9 cellular contexts compared by ENCODE assay signal in genomic region chr4:170589597-170590191, GRCh38.
DNase-seq lines count a peak whose midpoint lies in the region; ATAC-seq and TF ChIP-seq lines count a peak whose summit lies in the region.
"Had no signal": no experiment of that assay in that cellular context is flagged by ENCODE, and none has a peak within 500 bp of the region (broad histone marks: within the 10 kb centered on the region; RNA-seq: fewer than 3 reads in every experiment).

No MANE protein-coding gene starts in this region.

- no peaks in the 10 kb centered on the region for H3K4me1 ChIP-seq in Panc1 (ENCODE audit: control insufficient read depth, insufficient read depth, low read length)

- intact Hi-C loops in Panc1 (cut with micrococcal nuclease; ENCODE audit: unreplicated experiment): loop anchor here (10.0 kb wide), 1 partner anchor 265 kb away; no protein-coding TSS in a partner anchor

- H3K27me3 Mint-ChIP-seq in activated naive CD8-positive, alpha-beta T cell treated with anti-CD3 and anti-CD28 coated beads, Interleukin-2, amount 50 U/mL, for 24 hours: no peaks in the 10 kb centered on the region

- no peak overlapping the region for H3K27ac Mint-ChIP-seq in activated naive CD8-positive, alpha-beta T cell treated with anti-CD3 and anti-CD28 coated beads, Interleukin-2, amount 50 U/mL, for 24 hours

- no peak overlapping the region for H3K4me3 ChIP-seq in Panc1 (ENCODE audit: low read depth in 2 of 2, low read length in 2 of 2)

- no peaks in the 10 kb centered on the region for H3K36me3 ChIP-seq in Panc1 (ENCODE audit: control insufficient read depth, insufficient read depth, low read length)

- H3K4me3 Mint-ChIP-seq in activated naive CD8-positive, alpha-beta T cell treated with anti-CD3 and anti-CD28 coated beads, Interleukin-2, amount 50 U/mL, for 24 hours: no peak overlapping the region

- POLR2A ChIA-PET in Panc1 (lab: Charles Lee): no interaction called here

- no peaks in the 10 kb centered on the region for H3K9me3 ChIP-seq in Panc1 (ENCODE audit: control insufficient read depth, insufficient read depth, low read depth, low read length)

- peak; percentile 14 for DNase-seq in Caki2 (ENCODE audit: low read depth)
- peak; percentile 8 for DNase-seq in Panc1 (ENCODE audit: low read depth, low spot score)
- peak; percentile 44 for DNase-seq in kidney glomerular epithelial cell (lab: John Stamatoyannopoulos, UW)
- no peak for DNase-seq in NCI-H1092 (lab: John Stamatoyannopoulos, UW)
- no peak for DNase-seq in NCI-H1092 treated with DMSO at 0.1 percent for 48 hours (lab: John Stamatoyannopoulos, UW)
- no peak for DNase-seq in activated naive CD8-positive, alpha-beta T cell treated with anti-CD3 and anti-CD28 coated beads, Interleukin-2, amount 50 U/mL, for 24 hours

- no peaks in the 10 kb centered on the region for H3K4me1 Mint-ChIP-seq in activated naive CD8-positive, alpha-beta T cell treated with anti-CD3 and anti-CD28 coated beads, Interleukin-2, amount 50 U/mL, for 24 hours

- in situ Hi-C loops in Caki2 (cut with HindIII; ENCODE audit: low pct_unique_long_range_greater_than_20kb, low sequenced_read_pairs) (no loop called here), Panc1 (cut with HindIII; ENCODE audit: low pct_unique_long_range_greater_than_20kb, low sequenced_read_pairs) (no loop called here)

- no peak overlapping the region for H3K27ac ChIP-seq in Panc1 (ENCODE audit: low read length)
- H3K27ac ChIP-seq: HL-60 had no signal

- no peaks in the 10 kb centered on the region for H3K36me3 Mint-ChIP-seq in activated naive CD8-positive, alpha-beta T cell treated with anti-CD3 and anti-CD28 coated beads, Interleukin-2, amount 50 U/mL, for 24 hours (ENCODE audit: low read depth)

- H3K27me3 ChIP-seq in Panc1 (ENCODE audit: control insufficient read depth, insufficient read depth, low read length): no peaks in the 10 kb centered on the region

- peaks cover 10% of the 10 kb centered on the region for H3K9me3 Mint-ChIP-seq in activated naive CD8-positive, alpha-beta T cell treated with anti-CD3 and anti-CD28 coated beads, Interleukin-2, amount 50 U/mL, for 24 hours

- no TSS peak for BruUV-seq in Panc1 (replicated peaks; lab: Mats Ljungman, UMichigan)

- TF ChIP-seq CTCF in Panc1 (IDR thresholded peaks at IDR 0.05): peak; percentile 14; the same call in 1 of the 2 replicates

- ATAC-seq in GM19328 (IDR thresholded peaks at IDR 0.05; ENCODE audit: unreplicated experiment) (peak; percentile 96), HG03196 (IDR thresholded peaks at IDR 0.05; ENCODE audit: unreplicated experiment) (peak; percentile 92), Panc1 (no peak)
- no peak for ATAC-seq in activated naive CD8-positive, alpha-beta T cell treated with anti-CD3 and anti-CD28 coated beads, Interleukin-2, amount 50 U/mL, for 24 hours

- CTCF ChIA-PET in Panc1 (lab: Charles Lee): no interaction called here

Comparison
In these comparisons a context has a peak if more than half of its experiments do, and no peak if none do; other contexts are left out.
1. DNase-seq: peak in Caki2 (single experiment), Panc1 (single experiment) and kidney glomerular epithelial cell (single experiment); none in NCI-H1092 (single experiment), NCI-H1092 treated with DMSO at 0.1 percent for 48 hours (single experiment) and activated naive CD8-positive, alpha-beta T cell treated with anti-CD3 and anti-CD28 coated beads, Interleukin-2, amount 50 U/mL, for 24 hours (single experiment).
2. ATAC-seq: peak in GM19328 (single experiment) and HG03196 (single experiment); none in Panc1 (single experiment) and activated naive CD8-positive, alpha-beta T cell treated with anti-CD3 and anti-CD28 coated beads, Interleukin-2, amount 50 U/mL, for 24 hours (single experiment).